Comparison of ENCODE assay signal across 1 cellular context in the genomic region with DNA sequence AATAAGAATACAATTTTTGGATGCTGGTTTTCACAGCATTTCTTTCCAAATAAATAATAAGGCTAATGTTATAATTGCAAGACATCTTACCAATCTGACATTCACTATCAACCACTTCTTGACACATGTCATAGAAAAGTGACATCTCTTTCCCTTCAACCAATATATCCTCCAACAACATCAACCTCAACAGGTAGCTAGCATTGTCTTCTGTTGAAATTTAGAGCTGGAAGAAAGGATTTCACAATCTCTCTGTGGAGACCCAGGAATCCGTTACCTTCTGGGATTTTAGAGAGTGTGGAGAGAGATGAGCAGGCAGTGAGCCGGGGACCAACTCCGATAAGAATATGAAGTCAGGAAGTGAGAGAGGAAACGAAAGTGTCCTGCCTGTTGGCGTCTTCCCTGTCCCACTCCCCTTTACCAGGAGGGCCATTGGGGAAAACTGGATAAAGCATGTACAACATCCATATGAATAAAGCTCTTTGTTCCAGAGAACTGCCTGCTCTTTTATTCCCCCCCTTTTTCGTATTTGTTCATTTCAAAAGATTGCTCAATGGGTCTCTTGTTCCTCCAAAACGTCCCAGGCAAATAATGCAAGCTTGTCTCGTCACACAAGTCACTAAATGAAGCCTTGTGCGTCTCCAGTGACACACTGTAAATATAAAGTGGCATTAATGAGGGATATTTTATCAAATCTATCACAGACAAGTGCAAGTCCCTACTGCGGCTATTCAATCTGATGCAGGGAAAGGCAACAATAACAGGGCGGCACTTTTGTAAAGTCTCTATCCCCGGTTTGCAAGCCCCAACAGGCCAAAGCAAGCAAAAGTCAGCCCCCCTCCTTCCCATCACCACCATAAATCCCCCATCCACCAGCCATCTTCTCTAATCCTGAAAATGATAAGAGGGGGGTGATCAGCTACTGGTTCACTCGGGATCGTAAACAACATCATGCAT.
TF ChIP-seq lines count a peak whose summit lies in the region.

No MANE protein-coding gene starts in this region.

TF ChIP-seq in HepG2, 621 proteins besides CTCF, POLR2A, EP300 and RAD21 (continued from another document and continues in another):
- TF ChIP-seq ZIK1 (CRISPR knock-in tag; IDR thresholded peaks at IDR 0.05; ENCODE audit: borderline replicate concordance, low read depth) (no peak), RFX1 (IDR thresholded peaks at IDR 0.05) (no peak), ZNF235 (CRISPR knock-in tag; IDR thresholded peaks at IDR 0.05; ENCODE audit: borderline replicate concordance) (no peak), ZNF713 (CRISPR knock-in tag; IDR thresholded peaks at IDR 0.05) (no peak), MAFK (conservative IDR thresholded peaks at IDR 0.05 in 1 of 2, IDR thresholded peaks at IDR 0.05 in 1 of 2; ENCODE audit: low read length in 2 of 2) (no peak), SMAD1 (CRISPR knock-in tag; IDR thresholded peaks at IDR 0.05; ENCODE audit: borderline replicate concordance, low read depth) (no peak), TEAD3 (CRISPR knock-in tag; optimal IDR thresholded peaks at IDR 0.05; ENCODE audit: borderline replicate concordance) (peak; percentile 26), ATF3 (CRISPR knock-in tag; IDR thresholded peaks at IDR 0.05) (no peak), HES4 (CRISPR knock-in tag; IDR thresholded peaks at IDR 0.05; ENCODE audit: borderline replicate concordance) (no peak), ZNF7 (CRISPR knock-in tag; IDR thresholded peaks at IDR 0.05) (no peak), TEAD2 (CRISPR knock-in tag; IDR thresholded peaks at IDR 0.05) (no peak), ZSCAN21 (CRISPR knock-in tag; IDR thresholded peaks at IDR 0.05; ENCODE audit: borderline replicate concordance) (no peak), ZNF768 (CRISPR knock-in tag; IDR thresholded peaks at IDR 0.05) (no peak), SP1 (IDR thresholded peaks at IDR 0.05) (no peak), SP1 (CRISPR knock-in tag; IDR thresholded peaks at IDR 0.05) (no peak), ZNF275 (CRISPR knock-in tag; IDR thresholded peaks at IDR 0.05; ENCODE audit: borderline replicate concordance) (no peak), GABPA (IDR thresholded peaks at IDR 0.05; ENCODE audit: low read depth, low read length) (no peak), GABPA (CRISPR knock-in tag; IDR thresholded peaks at IDR 0.05; ENCODE audit: low read depth) (no peak), ZGPAT (CRISPR knock-in tag; IDR thresholded peaks at IDR 0.05) (peak; percentile 53), SRF (IDR thresholded peaks at IDR 0.05; ENCODE audit: low read depth, low read length) (no peak)
- TF ChIP-seq, protein P1, sequence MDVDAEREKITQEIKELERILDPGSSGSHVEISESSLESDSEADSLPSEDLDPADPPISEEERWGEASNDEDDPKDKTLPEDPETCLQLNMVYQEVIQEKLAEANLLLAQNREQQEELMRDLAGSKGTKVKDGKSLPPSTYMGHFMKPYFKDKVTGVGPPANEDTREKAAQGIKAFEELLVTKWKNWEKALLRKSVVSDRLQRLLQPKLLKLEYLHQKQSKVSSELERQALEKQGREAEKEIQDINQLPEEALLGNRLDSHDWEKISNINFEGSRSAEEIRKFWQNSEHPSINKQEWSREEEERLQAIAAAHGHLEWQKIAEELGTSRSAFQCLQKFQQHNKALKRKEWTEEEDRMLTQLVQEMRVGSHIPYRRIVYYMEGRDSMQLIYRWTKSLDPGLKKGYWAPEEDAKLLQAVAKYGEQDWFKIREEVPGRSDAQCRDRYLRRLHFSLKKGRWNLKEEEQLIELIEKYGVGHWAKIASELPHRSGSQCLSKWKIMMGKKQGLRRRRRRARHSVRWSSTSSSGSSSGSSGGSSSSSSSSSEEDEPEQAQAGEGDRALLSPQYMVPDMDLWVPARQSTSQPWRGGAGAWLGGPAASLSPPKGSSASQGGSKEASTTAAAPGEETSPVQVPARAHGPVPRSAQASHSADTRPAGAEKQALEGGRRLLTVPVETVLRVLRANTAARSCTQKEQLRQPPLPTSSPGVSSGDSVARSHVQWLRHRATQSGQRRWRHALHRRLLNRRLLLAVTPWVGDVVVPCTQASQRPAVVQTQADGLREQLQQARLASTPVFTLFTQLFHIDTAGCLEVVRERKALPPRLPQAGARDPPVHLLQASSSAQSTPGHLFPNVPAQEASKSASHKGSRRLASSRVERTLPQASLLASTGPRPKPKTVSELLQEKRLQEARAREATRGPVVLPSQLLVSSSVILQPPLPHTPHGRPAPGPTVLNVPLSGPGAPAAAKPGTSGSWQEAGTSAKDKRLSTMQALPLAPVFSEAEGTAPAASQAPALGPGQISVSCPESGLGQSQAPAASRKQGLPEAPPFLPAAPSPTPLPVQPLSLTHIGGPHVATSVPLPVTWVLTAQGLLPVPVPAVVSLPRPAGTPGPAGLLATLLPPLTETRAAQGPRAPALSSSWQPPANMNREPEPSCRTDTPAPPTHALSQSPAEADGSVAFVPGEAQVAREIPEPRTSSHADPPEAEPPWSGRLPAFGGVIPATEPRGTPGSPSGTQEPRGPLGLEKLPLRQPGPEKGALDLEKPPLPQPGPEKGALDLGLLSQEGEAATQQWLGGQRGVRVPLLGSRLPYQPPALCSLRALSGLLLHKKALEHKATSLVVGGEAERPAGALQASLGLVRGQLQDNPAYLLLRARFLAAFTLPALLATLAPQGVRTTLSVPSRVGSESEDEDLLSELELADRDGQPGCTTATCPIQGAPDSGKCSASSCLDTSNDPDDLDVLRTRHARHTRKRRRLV (CRISPR knock-in tag; IDR thresholded peaks at IDR 0.05) = no peak
- TF ChIP-seq, protein P2, sequence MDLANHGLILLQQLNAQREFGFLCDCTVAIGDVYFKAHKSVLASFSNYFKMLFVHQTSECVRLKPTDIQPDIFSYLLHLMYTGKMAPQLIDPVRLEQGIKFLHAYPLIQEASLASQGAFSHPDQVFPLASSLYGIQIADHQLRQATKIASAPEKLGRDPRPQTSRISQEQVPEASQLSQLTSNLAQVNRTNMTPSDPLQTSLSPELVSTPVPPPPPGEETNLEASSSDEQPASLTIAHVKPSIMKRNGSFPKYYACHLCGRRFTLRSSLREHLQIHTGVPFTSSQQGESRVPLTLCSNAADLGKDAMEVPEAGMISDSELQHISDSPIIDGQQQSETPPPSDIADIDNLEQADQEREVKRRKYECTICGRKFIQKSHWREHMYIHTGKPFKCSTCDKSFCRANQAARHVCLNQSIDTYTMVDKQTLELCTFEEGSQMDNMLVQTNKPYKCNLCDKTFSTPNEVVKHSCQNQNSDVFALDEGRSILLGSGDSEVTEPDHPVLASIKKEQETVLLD (CRISPR knock-in tag; IDR thresholded peaks at IDR 0.05; ENCODE audit: low read depth) = no peak
- TF ChIP-seq, protein P3, sequence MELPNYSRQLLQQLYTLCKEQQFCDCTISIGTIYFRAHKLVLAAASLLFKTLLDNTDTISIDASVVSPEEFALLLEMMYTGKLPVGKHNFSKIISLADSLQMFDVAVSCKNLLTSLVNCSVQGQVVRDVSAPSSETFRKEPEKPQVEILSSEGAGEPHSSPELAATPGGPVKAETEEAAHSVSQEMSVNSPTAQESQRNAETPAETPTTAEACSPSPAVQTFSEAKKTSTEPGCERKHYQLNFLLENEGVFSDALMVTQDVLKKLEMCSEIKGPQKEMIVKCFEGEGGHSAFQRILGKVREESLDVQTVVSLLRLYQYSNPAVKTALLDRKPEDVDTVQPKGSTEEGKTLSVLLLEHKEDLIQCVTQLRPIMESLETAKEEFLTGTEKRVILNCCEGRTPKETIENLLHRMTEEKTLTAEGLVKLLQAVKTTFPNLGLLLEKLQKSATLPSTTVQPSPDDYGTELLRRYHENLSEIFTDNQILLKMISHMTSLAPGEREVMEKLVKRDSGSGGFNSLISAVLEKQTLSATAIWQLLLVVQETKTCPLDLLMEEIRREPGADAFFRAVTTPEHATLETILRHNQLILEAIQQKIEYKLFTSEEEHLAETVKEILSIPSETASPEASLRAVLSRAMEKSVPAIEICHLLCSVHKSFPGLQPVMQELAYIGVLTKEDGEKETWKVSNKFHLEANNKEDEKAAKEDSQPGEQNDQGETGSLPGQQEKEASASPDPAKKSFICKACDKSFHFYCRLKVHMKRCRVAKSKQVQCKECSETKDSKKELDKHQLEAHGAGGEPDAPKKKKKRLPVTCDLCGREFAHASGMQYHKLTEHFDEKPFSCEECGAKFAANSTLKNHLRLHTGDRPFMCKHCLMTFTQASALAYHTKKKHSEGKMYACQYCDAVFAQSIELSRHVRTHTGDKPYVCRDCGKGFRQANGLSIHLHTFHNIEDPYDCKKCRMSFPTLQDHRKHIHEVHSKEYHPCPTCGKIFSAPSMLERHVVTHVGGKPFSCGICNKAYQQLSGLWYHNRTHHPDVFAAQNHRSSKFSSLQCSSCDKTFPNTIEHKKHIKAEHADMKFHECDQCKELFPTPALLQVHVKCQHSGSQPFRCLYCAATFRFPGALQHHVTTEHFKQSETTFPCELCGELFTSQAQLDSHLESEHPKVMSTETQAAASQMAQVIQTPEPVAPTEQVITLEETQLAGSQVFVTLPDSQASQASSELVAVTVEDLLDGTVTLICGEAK (IDR thresholded peaks at IDR 0.05) = no peak
- TF ChIP-seq, protein P3 (CRISPR knock-in tag; IDR thresholded peaks at IDR 0.05) = no peak
- TF ChIP-seq, protein P4, sequence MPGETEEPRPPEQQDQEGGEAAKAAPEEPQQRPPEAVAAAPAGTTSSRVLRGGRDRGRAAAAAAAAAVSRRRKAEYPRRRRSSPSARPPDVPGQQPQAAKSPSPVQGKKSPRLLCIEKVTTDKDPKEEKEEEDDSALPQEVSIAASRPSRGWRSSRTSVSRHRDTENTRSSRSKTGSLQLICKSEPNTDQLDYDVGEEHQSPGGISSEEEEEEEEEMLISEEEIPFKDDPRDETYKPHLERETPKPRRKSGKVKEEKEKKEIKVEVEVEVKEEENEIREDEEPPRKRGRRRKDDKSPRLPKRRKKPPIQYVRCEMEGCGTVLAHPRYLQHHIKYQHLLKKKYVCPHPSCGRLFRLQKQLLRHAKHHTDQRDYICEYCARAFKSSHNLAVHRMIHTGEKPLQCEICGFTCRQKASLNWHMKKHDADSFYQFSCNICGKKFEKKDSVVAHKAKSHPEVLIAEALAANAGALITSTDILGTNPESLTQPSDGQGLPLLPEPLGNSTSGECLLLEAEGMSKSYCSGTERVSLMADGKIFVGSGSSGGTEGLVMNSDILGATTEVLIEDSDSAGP (CRISPR knock-in tag; IDR thresholded peaks at IDR 0.05; ENCODE audit: borderline replicate concordance) = no peak
